Comparison of ENCODE assay signal across 13 cellular contexts in genomic region chr18:8952796-8953760, GRCh38.
DNase-seq lines count a peak whose midpoint lies in the region; ATAC-seq and TF ChIP-seq lines count a peak whose summit lies in the region.
"Had no signal": no experiment of that assay in that cellular context is flagged by ENCODE, and none has a peak within 500 bp of the region (broad histone marks: within the 10 kb centered on the region; RNA-seq: fewer than 3 reads in every experiment).

No MANE protein-coding gene starts in this region.

- 0 out of 4 replicates have a peak, but pooled peaks cover 0 to 8% of the 10 kb centered on the region in 2 experiments for H3K79me1 ChIP-seq in IMR-90 (ENCODE audit: low read depth in 1 of 2, low read length in 2 of 2)
- H3K79me1 ChIP-seq in mesendoderm (ENCODE audit: low read length): no peaks in the 10 kb centered on the region

- H2BK120ac ChIP-seq in IMR-90 (ENCODE audit: low read depth, low read length) (peak overlapping the region; percentile 69), mesendoderm (ENCODE audit: low read depth, low read length) (no peak overlapping the region)

- no peak overlapping the region for H2AFZ ChIP-seq in IMR-90 (replicated peaks; ENCODE audit: low read length, poor library complexity)

- H3K56ac ChIP-seq in IMR-90 (ENCODE audit: extremely low read depth, insufficient read depth, low read length): no peak overlapping the region
- H3K56ac ChIP-seq in mesendoderm (ENCODE audit: low read length): no peak overlapping the region

- no peak for TF ChIP-seq POLR2A in IMR-90 (IDR thresholded peaks at IDR 0.05; ENCODE audit: low read depth, low read length)

- CTCF ChIA-PET in IMR-90 (lab: Yijun Ruan, JAX): no interaction called here

- in situ Hi-C loops in IMR-90 (cut with MboI; ENCODE audit: low sequenced_read_pairs) (no loop called here), brain microvascular endothelial cell (cut with HindIII; ENCODE audit: low pct_ligation_motif_present, low sequenced_read_pairs) (no loop called here)

- no peaks in the 10 kb centered on the region for H3K79me2 ChIP-seq in mesendoderm (ENCODE audit: control insufficient read depth, insufficient read depth, low read length)

- POLR2A ChIA-PET in IMR-90 (lab: Charles Lee; ENCODE audit: unreplicated experiment): no interaction called here

- peak overlapping the region; percentile 84 for H2BK20ac ChIP-seq in IMR-90 (ENCODE audit: low read depth, low read length)

- BruUV-seq in IMR-90 (replicated peaks; lab: Mats Ljungman, UMichigan): no TSS peak

- H3K4me2 ChIP-seq in IMR-90 (ENCODE audit: low read depth, low read length) (no peak overlapping the region), mesendoderm (ENCODE audit: low read length) (no peak overlapping the region)

- H2BK5ac ChIP-seq in IMR-90 (ENCODE audit: low read depth, low read length, poor library complexity, severe bottlenecking) (peak overlapping the region; percentile 60), mesendoderm (ENCODE audit: low read length) (no peak overlapping the region)

- peaks cover 17% of the 10 kb centered on the region for H3K9me1 ChIP-seq in IMR-90 (ENCODE audit: insufficient read depth, low read length)

- H3K4me1 ChIP-seq in IMR-90 (ENCODE audit: control insufficient read depth, insufficient read depth, low read length) (peaks cover 17% of the 10 kb centered on the region), mesendoderm (ENCODE audit: control insufficient read depth, low read depth, low read length) (peaks cover 8% of the 10 kb centered on the region)

- peaks cover 31% of the 10 kb centered on the region for H3K4me1 Mint-ChIP-seq in glutamatergic neuron (ENCODE audit: low read depth, unreplicated experiment)

- H3K18ac ChIP-seq in IMR-90 (ENCODE audit: low read depth, low read length) (peak overlapping the region; percentile 26; the same call in 1 of the 2 replicates), mesendoderm (ENCODE audit: low read length) (no peak overlapping the region)

- peak overlapping the region; percentile 65 for H3K27ac Mint-ChIP-seq in glutamatergic neuron (ENCODE audit: unreplicated experiment)

- H2AK5ac ChIP-seq in IMR-90 (ENCODE audit: low read depth, low read length) (peak overlapping the region; percentile 66), mesendoderm (ENCODE audit: low read length) (no peak overlapping the region)

- H3K9me3 Mint-ChIP-seq in glutamatergic neuron (ENCODE audit: unreplicated experiment): peaks cover 12% of the 10 kb centered on the region

- H3K36me3 ChIP-seq in IMR-90 (ENCODE audit: control insufficient read depth, insufficient read depth, low read length) (no peaks in the 10 kb centered on the region), brain microvascular endothelial cell (replicated peaks) (no peaks in the 10 kb centered on the region), mesendoderm (ENCODE audit: control insufficient read depth, insufficient read depth, low read length) (no peaks in the 10 kb centered on the region)

- H3K36me3 Mint-ChIP-seq in glutamatergic neuron (ENCODE audit: unreplicated experiment): no peaks in the 10 kb centered on the region

- peak; percentile 91 for DNase-seq in AG09309 (ENCODE audit: low read depth)
- DNase-seq in IMR-90: peak; percentile 92
- DNase-seq in brain microvascular endothelial cell: peak; percentile 71
- DNase-seq in glutamatergic neuron: no peak
- DNase-seq in hippocampal formation (lab: John Stamatoyannopoulos, UW): no peak
- DNase-seq in mesendoderm: no peak
- DNase-seq in NCI-H2029 treated with DMSO at 0.1 percent for 48 hours (lab: John Stamatoyannopoulos, UW): no peak
- DNase-seq in ureter (ENCODE audit: low spot score): no peak
- DNase-seq: ACHN; activated CD4-positive, alpha-beta T cell treated with anti-CD3 and anti-CD28 coated beads for 48 hours; erythroblast; NCI-H1048; T-helper 2 cell had no signal

- intact Hi-C loops in IMR-90 (cut with micrococcal nuclease): no loop called here

- peak overlapping the region; percentile 62; the same call in 2 of the 3 replicates for H2BK15ac ChIP-seq in IMR-90 (ENCODE audit: low read depth, low read length)
- H2BK15ac ChIP-seq in mesendoderm (replicated peaks; ENCODE audit: low read depth): no peak overlapping the region

- H3K4me3 Mint-ChIP-seq in glutamatergic neuron (ENCODE audit: unreplicated experiment): peak overlapping the region; percentile 44

- no peak overlapping the region for H3K4me3 ChIP-seq in AG09309 (ENCODE audit: control insufficient read depth, low read depth, low read length)
- no peak overlapping the region for H3K4me3 ChIP-seq in IMR-90 (ENCODE audit: insufficient read depth, low read depth, low read length)
- no peak overlapping the region for H3K4me3 ChIP-seq in brain microvascular endothelial cell (ENCODE audit: low read depth, low read length)
- no peak overlapping the region for H3K4me3 ChIP-seq in mesendoderm (ENCODE audit: low read length)

- peaks cover 9% of the 10 kb centered on the region for H3K27me3 Mint-ChIP-seq in glutamatergic neuron (ENCODE audit: unreplicated experiment)

- H3K9ac ChIP-seq in IMR-90 (ENCODE audit: low read depth, low read length): no peak overlapping the region
- no peak overlapping the region for H3K9ac ChIP-seq in mesendoderm (ENCODE audit: low read length)

- H3K4ac ChIP-seq in IMR-90 (ENCODE audit: low read depth, low read length) (peak overlapping the region; percentile 75), mesendoderm (ENCODE audit: low read depth, low read length) (no peak overlapping the region)

- dilution Hi-C loops in IMR-90 (cut with HindIII; ENCODE audit: low sequenced_read_pairs, unreplicated experiment): no loop called here

- H4K8ac ChIP-seq in IMR-90 (ENCODE audit: low read depth in 2 of 2, low read length in 2 of 2) (peak overlapping the region; percentile 37 to 65; a peak in 3 of 4 replicates), mesendoderm (ENCODE audit: low read depth, low read length) (no peak overlapping the region)

- H3K9me3 ChIP-seq in IMR-90 (ENCODE audit: control insufficient read depth, insufficient read depth, low read length): peaks cover 6% of the 10 kb centered on the region

- H4K5ac ChIP-seq in IMR-90 (ENCODE audit: low read depth, low read length) (peak overlapping the region; percentile 5; the same call in 1 of the 2 replicates), mesendoderm (ENCODE audit: low read length) (no peak overlapping the region)

- WGBS in IMR-90 (ENCODE audit: extremely low coverage in 2 of 2, insufficient read length in 1 of 2), 2 experiments: 55% methylated on average over 3 of the region's 10 CpGs; no CpG with 5 or more reads in 1 of the 2 experiments
- WGBS in mesendoderm (ENCODE audit: extremely low coverage, insufficient coverage, low lambda C conversion rate): no CpG with 5 or more reads among the region's 10 CpGs

- H3K23ac ChIP-seq in IMR-90 (ENCODE audit: low read depth, low read length) (peak overlapping the region; percentile 43; the same call in 1 of the 2 replicates), mesendoderm (ENCODE audit: low read length) (no peak overlapping the region)

- TF ChIP-seq CTCF in AG09309 (IDR thresholded peaks at IDR 0.05; ENCODE audit: control insufficient read depth, insufficient read depth, low read depth, low read length, missing control alignments): peak; percentile 43
- TF ChIP-seq CTCF in IMR-90 (conservative IDR thresholded peaks at IDR 0.05; ENCODE audit: low read depth, low read length): 0 out of 2 replicates have a peak, but pooled peaks have one; percentile 14
- TF ChIP-seq CTCF in brain microvascular endothelial cell (IDR thresholded peaks at IDR 0.05; ENCODE audit: low read depth, low read length, missing control alignments): no peak
- no peak for TF ChIP-seq CTCF in glutamatergic neuron (IDR thresholded peaks at IDR 0.05; ENCODE audit: partially characterized antibody, unreplicated experiment)

- H3K14ac ChIP-seq in IMR-90 (replicated peaks; ENCODE audit: low read depth, low read length): peak overlapping the region; percentile 76

- H4K91ac ChIP-seq in IMR-90 (ENCODE audit: insufficient read depth, low read depth, low read length): peak overlapping the region; percentile 39; the same call in 1 of the 2 replicates

- H3K27ac ChIP-seq in IMR-90 (ENCODE audit: insufficient read depth, low read length) (peak overlapping the region; percentile 51; the same call in 1 of the 2 replicates), brain microvascular endothelial cell (no peak overlapping the region), mesendoderm (ENCODE audit: low read depth, low read length) (no peak overlapping the region)

- no peak overlapping the region for H2AK9ac ChIP-seq in IMR-90 (replicated peaks; ENCODE audit: low read depth, low read length, poor library complexity)

- H4K20me1 ChIP-seq in IMR-90 (ENCODE audit: insufficient read depth, low read length): no peaks in the 10 kb centered on the region

- peak; percentile 25 for ATAC-seq in IMR-90 (ENCODE audit: low read depth)

- TF ChIP-seq RAD21 in IMR-90 (IDR thresholded peaks at IDR 0.05; ENCODE audit: low read length): no peak; the same call in 1 of the 2 replicates

- H3K27me3 ChIP-seq in IMR-90 (ENCODE audit: control insufficient read depth, insufficient read depth, low read length): no peaks in the 10 kb centered on the region
- H3K27me3 ChIP-seq in brain microvascular endothelial cell (replicated peaks): no peaks in the 10 kb centered on the region
- H3K27me3 ChIP-seq in mesendoderm (ENCODE audit: insufficient read depth, low read length, poor library complexity): no peaks in the 10 kb centered on the region

TF ChIP-seq in IMR-90, 13 proteins besides CTCF, POLR2A, EP300 and RAD21:
- TF ChIP-seq CEBPB (IDR thresholded peaks at IDR 0.05; ENCODE audit: low read depth, low read length): peak; percentile 92
- peak; percentile 52 for TF ChIP-seq FOS (IDR thresholded peaks at IDR 0.05; ENCODE audit: low read depth, low read length)
- TF ChIP-seq MAFK (IDR thresholded peaks at IDR 0.05; ENCODE audit: low read depth, low read length): 0 out of 2 replicates have a peak, but pooled peaks have one; percentile 9
- TF ChIP-seq RFX5 (IDR thresholded peaks at IDR 0.05; ENCODE audit: low read depth, low read length): no peak
- TF ChIP-seq BHLHE40 (IDR thresholded peaks at IDR 0.05; ENCODE audit: low read depth, low read length): peak; percentile 16; the same call in 1 of the 2 replicates
- TF ChIP-seq SMC3 (IDR thresholded peaks at IDR 0.05; ENCODE audit: low read depth, low read length): no peak
- TF ChIP-seq NFE2L2 (IDR thresholded peaks at IDR 0.05; ENCODE audit: low read depth, low read length): peak; percentile 10; the same call in 1 of the 2 replicates

Comparison
In these comparisons a context has a peak if more than half of its experiments do, and no peak if none do; other contexts are left out.
1. DNase-seq: peak in AG09309 (single experiment), IMR-90 (single experiment) and brain microvascular endothelial cell (single experiment); none in glutamatergic neuron (single experiment), hippocampal formation (0 of 2), mesendoderm (single experiment), NCI-H2029 treated with DMSO at 0.1 percent for 48 hours (single experiment) and ureter (single experiment).
2. CTCF ChIP-seq: peak in AG09309 (single experiment) and IMR-90 (single experiment); none in brain microvascular endothelial cell (single experiment) and glutamatergic neuron (single experiment).